Comparison of ENCODE assay signal across 2 cellular contexts in the genomic region with DNA sequence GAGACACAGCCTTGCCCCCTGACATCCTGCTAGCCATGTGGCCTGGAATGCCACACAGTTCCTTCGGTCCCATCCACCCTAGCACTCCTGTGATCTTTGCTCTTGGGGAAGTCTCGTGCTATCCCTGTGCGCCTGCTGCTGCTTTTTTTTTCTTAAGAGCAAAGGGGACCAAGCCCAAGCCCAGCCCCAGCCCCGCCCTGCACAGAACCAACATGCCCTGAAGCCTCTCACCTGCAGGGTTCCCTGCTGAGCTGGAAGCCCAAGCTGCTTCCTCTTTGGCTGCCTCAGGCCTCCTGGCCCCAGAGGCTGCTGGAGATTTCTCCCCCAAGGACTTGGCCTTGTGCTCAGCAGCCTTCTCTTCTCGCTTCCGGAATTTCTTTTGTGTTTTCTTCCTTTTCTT.
A peak's percentile ranks its signal among the peaks of the same experiment; 100 is the strongest.
TF ChIP-seq lines count a peak whose summit lies in the region.

No MANE protein-coding gene starts in this region.

TF ChIP-seq in K562, 482 proteins besides CTCF, POLR2A, EP300 and RAD21:
- TF ChIP-seq LARP7 (IDR thresholded peaks at IDR 0.05) (no peak), RBFOX2 (IDR thresholded peaks at IDR 0.05; ENCODE audit: low read depth, low read length) (0 out of 2 replicates have a peak, but pooled peaks have one; percentile 33)
TF ChIP-seq in K562: peak in this region for 1.

TF ChIP-seq in neural cell, 6 proteins besides CTCF, POLR2A, EP300 and RAD21:
- TF ChIP-seq, protein P1, sequence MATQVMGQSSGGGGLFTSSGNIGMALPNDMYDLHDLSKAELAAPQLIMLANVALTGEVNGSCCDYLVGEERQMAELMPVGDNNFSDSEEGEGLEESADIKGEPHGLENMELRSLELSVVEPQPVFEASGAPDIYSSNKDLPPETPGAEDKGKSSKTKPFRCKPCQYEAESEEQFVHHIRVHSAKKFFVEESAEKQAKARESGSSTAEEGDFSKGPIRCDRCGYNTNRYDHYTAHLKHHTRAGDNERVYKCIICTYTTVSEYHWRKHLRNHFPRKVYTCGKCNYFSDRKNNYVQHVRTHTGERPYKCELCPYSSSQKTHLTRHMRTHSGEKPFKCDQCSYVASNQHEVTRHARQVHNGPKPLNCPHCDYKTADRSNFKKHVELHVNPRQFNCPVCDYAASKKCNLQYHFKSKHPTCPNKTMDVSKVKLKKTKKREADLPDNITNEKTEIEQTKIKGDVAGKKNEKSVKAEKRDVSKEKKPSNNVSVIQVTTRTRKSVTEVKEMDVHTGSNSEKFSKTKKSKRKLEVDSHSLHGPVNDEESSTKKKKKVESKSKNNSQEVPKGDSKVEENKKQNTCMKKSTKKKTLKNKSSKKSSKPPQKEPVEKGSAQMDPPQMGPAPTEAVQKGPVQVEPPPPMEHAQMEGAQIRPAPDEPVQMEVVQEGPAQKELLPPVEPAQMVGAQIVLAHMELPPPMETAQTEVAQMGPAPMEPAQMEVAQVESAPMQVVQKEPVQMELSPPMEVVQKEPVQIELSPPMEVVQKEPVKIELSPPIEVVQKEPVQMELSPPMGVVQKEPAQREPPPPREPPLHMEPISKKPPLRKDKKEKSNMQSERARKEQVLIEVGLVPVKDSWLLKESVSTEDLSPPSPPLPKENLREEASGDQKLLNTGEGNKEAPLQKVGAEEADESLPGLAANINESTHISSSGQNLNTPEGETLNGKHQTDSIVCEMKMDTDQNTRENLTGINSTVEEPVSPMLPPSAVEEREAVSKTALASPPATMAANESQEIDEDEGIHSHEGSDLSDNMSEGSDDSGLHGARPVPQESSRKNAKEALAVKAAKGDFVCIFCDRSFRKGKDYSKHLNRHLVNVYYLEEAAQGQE (IDR thresholded peaks at IDR 0.05; ENCODE audit: borderline replicate concordance): no peak
- no peak for TF ChIP-seq MXI1 (conservative IDR thresholded peaks at IDR 0.05; ENCODE audit: poor library complexity, severe bottlenecking)
- TF ChIP-seq EZH2 (IDR thresholded peaks at IDR 0.05; ENCODE audit: borderline replicate concordance, insufficient read depth, low read length, poor library complexity, severe bottlenecking): no peak
- no peak for TF ChIP-seq SMC3 (conservative IDR thresholded peaks at IDR 0.05; ENCODE audit: poor library complexity)
- no peak for TF ChIP-seq POLR2AphosphoS5 (IDR thresholded peaks at IDR 0.05)
- TF ChIP-seq TAF1 (IDR thresholded peaks at IDR 0.05; ENCODE audit: low read depth): no peak
